32 cellular contexts compared by ENCODE assay signal in the genomic region with DNA sequence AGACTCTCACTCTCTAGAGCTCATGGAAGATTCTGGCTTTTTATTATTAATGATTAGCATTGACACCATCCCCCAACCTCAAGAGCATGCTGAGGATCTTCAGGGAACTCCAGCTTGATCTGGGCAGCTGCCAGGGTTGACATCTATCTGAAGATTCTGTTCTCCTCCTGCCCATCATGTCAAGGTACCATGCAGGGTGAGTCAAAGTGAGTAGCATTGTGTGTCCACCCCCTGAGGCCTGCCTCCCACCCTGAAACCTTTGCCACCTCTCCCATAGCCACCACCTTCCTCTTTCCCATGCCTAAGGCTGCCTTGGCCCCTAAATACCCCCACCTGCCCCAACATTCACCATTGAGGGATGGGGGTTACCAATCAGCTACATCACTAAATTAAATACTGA.
"Had no signal": no experiment of that assay in that cellular context is flagged by ENCODE, and none has a peak within 500 bp of the region (broad histone marks: within the 10 kb centered on the region; RNA-seq: fewer than 3 reads in every experiment).

No MANE protein-coding gene starts in this region.

- H3K9me3 ChIP-seq: adrenal gland, body of pancreas, breast epithelium had no signal

- H3K36me3 ChIP-seq: adrenal gland, brain microvascular endothelial cell, breast epithelium had no signal

- H3K4me3 ChIP-seq: adrenal gland, body of pancreas, breast epithelium had no signal

- H3K4me1 ChIP-seq: body of pancreas, breast epithelium had no signal

- H3K27me3 ChIP-seq: adrenal gland, body of pancreas, brain microvascular endothelial cell, breast epithelium had no signal

- DNase-seq: activated B cell treated with CpG ODN at 0.5 μM for 24 hours; activated CD4-positive, alpha-beta memory T cell treated with anti-CD3 and anti-CD28 coated beads for 36 hours; activated CD4-positive, alpha-beta T cell treated with anti-CD3 and anti-CD28 coated beads for 4 hours; activated CD4-positive, alpha-beta T cell treated with anti-CD3 and anti-CD28 coated beads, Interleukin-2, amount 10 ng/mL, durations not matched to agents 24 days and 14 days; activated CD4-positive, alpha-beta T cell treated with anti-CD3 and anti-CD28 coated beads, Interleukin-2, amount 50 U/mL, for 1 hour; activated CD4-positive, alpha-beta T cell treated with anti-CD3 and anti-CD28 coated beads, Interleukin-2, amount 50 U/mL, for 4 hours; activated CD4-positive, CD25-positive, alpha-beta regulatory T cell treated with anti-CD3 and anti-CD28 coated beads, Interleukin-2, amount 50 U/mL, for 72 hours; activated CD8-positive, alpha-beta memory T cell treated with anti-CD3 and anti-CD28 coated beads, Interleukin-2, amount 50 U/mL, for 4 hours; activated CD8-positive, alpha-beta T cell treated with anti-CD3 and anti-CD28 coated beads for 36 hours; activated effector memory CD4-positive, alpha-beta T cell treated with anti-CD3 and anti-CD28 coated beads, Interleukin-2, amount 50 U/mL, for 16 hours; activated gamma-delta T cell treated with Interleukin-2 at 50 U/mL for 16 hours; activated naive CD4-positive, alpha-beta T cell; activated naive CD4-positive, alpha-beta T cell treated with anti-CD3 and anti-CD28 coated beads for 36 hours; activated naive CD4-positive, alpha-beta T cell treated with anti-CD3 and anti-CD28 coated beads, Interleukin-2, amount 50 U/mL, for 16 hours; activated naive CD8-positive, alpha-beta T cell treated with anti-CD3 and anti-CD28 coated beads for 36 hours; activated T-cell treated with anti-CD3 and anti-CD28 coated beads for 4 hours; activated T-cell treated with anti-CD3 and anti-CD28 coated beads, Interleukin-2, amount 50 U/mL, for 1 hour; activated T-cell treated with anti-CD3 and anti-CD28 coated beads, Interleukin-2, amount 50 U/mL, for 4 hours; activated T-cell treated with anti-CD3 and anti-CD28 coated beads, Interleukin-2, amount 50 U/mL, for 72 hours; adrenal gland; amniotic stem cell; aorta; body of pancreas; brain microvascular endothelial cell; caudate nucleus; T-helper 1 cell; T-helper 2 cell; T-helper 9 cell had no signal

- ATAC-seq: activated CD8-positive, alpha-beta T cell treated with anti-CD3 and anti-CD28 coated beads for 36 hours; activated naive CD4-positive, alpha-beta T cell treated with anti-CD3 and anti-CD28 coated beads, Interleukin-2, amount 50 U/mL, for 72 hours; activated T-cell treated with anti-CD3 and anti-CD28 coated beads, Interleukin-2, amount 50 U/mL, for 4 hours; activated T-cell treated with anti-CD3 and anti-CD28 coated beads, Interleukin-2, amount 50 U/mL, for 72 hours; activated T-helper 17 cell treated with anti-CD3 and anti-CD28 coated beads, Interleukin-2, amount 50 U/mL, for 72 hours; body of pancreas had no signal

- H3K27ac ChIP-seq: adrenal gland, body of pancreas, brain microvascular endothelial cell, breast epithelium, VCaP had no signal
